In the genomic region with DNA sequence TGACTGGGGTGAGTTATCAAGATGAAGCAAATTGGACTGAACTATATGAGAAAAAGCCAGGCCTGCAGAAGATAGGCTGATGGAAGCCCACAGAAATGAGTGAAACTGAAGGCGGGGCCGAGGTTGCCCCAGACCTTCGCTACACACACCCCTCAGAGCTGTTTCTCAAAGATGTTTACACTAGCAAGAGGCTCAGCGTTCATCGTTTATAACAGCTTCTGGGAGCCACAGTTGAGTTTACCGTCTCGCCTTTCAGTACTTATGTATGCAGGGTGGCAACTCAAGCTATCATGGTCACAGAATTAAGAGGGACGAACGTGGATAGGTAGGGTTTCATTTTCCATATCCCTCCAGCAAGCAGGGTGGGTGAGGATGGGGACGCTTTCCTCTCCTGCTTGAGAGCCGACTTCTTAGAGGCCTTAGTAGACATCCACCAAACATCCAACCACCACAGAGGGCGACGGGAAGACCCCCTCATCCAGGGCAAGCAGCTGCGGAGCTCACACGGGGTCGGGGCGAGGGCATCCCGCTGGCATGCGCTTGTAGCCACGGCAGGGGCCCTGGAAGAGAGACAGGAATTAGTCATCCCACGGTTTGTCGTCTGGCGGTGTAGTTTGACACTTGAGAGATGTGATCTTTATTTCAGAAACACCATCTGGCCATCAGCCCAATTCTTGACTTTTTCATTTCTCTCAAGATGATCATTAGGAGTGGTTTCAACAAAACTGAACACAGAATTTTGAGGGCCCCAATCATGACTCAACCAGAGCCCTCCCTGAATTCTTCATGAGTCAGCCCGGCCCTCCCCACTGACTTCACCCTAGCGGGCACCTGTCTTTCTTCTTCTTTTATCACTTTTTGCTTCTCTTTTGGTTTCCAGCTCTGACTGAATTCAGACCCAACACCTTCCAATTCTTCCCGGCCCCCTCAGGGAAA, we compare ENCODE assay signal across 10 cellular contexts.
DNase-seq lines count a peak whose midpoint lies in the region; ATAC-seq and TF ChIP-seq lines count a peak whose summit lies in the region.
"Had no signal": no experiment of that assay in that cellular context is flagged by ENCODE, and none has a peak within 500 bp of the region (broad histone marks: within the 10 kb centered on the region; RNA-seq: fewer than 3 reads in every experiment).

No MANE protein-coding gene starts in this region.

- TF ChIP-seq CTCF in A673 (conservative IDR thresholded peaks at IDR 0.05; ENCODE audit: low read depth, low read length): no peak

- intact Hi-C loops in A673 (cut with micrococcal nuclease; ENCODE audit: unreplicated experiment): no loop called here

- peaks cover 6% of the 10 kb centered on the region for H3K9me3 ChIP-seq in A673 (ENCODE audit: low read depth, low read length, poor library complexity, severe bottlenecking)
- no peaks in the 10 kb centered on the region for H3K9me3 ChIP-seq in SK-N-MC (ENCODE audit: low read depth, low read length)

- H3K36me3 ChIP-seq in A673 (ENCODE audit: insufficient read depth, low read length, poor library complexity, severe bottlenecking) (no peaks in the 10 kb centered on the region), SK-N-MC (ENCODE audit: insufficient read depth, low read length) (no peaks in the 10 kb centered on the region)

- no peaks in the 10 kb centered on the region for H3K27me3 ChIP-seq in A673 (replicated peaks; ENCODE audit: insufficient read depth, low read depth, low read length, poor library complexity)

- ATAC-seq in HG02623 (IDR thresholded peaks at IDR 0.05; ENCODE audit: unreplicated experiment): no peak

- H3K27ac ChIP-seq in A673 (ENCODE audit: low read depth, low read length, poor library complexity, severe bottlenecking) (no peak overlapping the region), SK-N-MC (no peak overlapping the region)
- H3K27ac ChIP-seq: VCaP had no signal

- BruUV-seq in A673 (replicated peaks; lab: Mats Ljungman, UMichigan): no TSS peak

- peaks cover 10% of the 10 kb centered on the region for H3K4me1 ChIP-seq in A673 (ENCODE audit: insufficient read depth, low read length, poor library complexity, severe bottlenecking)

- POLR2A ChIA-PET in A673 (lab: Charles Lee; ENCODE audit: low non-redundant PET): no interaction called here

- DNase-seq in A673 (ENCODE audit: low spot score) (peak; percentile 57), H4 (ENCODE audit: low spot score) (peak; percentile 74), SK-N-MC (ENCODE audit: low read depth, low spot score) (peak; percentile 3), iris pigment epithelial cell (ENCODE audit: low read depth) (peak; percentile 75), NCI-H2227 (lab: John Stamatoyannopoulos, UW; ENCODE audit: unreplicated experiment) (no peak), NCI-H1048 (lab: John Stamatoyannopoulos, UW) (no peak)
- no peak for DNase-seq in stimulated activated CD4-positive, alpha-beta T cell treated with anti-CD3 and anti-CD28 coated beads, Interleukin-2, amount 100 ng/mL, for 48 hours
- DNase-seq: effector CD8-positive, alpha-beta T cell had no signal

- H3K4me3 ChIP-seq in A673 (ENCODE audit: low read depth, low read length, poor library complexity, severe bottlenecking) (peak overlapping the region; percentile 5), SK-N-MC (no peak overlapping the region; the same call in 1 of the 2 replicates)

- H3K9ac ChIP-seq in SK-N-MC (ENCODE audit: insufficient read length): no peak overlapping the region

- CTCF ChIA-PET in A673 (lab: Charles Lee): no interaction called here

Comparison
In these comparisons a context has a peak if more than half of its experiments do, and no peak if none do; other contexts are left out.
1. DNase-seq: peak in A673 (single experiment), H4 (single experiment), SK-N-MC (single experiment) and iris pigment epithelial cell (single experiment); none in NCI-H2227 (single experiment), NCI-H1048 (single experiment) and stimulated activated CD4-positive, alpha-beta T cell treated with anti-CD3 and anti-CD28 coated beads, Interleukin-2, amount 100 ng/mL, for 48 hours (0 of 2).